In the genomic region with DNA sequence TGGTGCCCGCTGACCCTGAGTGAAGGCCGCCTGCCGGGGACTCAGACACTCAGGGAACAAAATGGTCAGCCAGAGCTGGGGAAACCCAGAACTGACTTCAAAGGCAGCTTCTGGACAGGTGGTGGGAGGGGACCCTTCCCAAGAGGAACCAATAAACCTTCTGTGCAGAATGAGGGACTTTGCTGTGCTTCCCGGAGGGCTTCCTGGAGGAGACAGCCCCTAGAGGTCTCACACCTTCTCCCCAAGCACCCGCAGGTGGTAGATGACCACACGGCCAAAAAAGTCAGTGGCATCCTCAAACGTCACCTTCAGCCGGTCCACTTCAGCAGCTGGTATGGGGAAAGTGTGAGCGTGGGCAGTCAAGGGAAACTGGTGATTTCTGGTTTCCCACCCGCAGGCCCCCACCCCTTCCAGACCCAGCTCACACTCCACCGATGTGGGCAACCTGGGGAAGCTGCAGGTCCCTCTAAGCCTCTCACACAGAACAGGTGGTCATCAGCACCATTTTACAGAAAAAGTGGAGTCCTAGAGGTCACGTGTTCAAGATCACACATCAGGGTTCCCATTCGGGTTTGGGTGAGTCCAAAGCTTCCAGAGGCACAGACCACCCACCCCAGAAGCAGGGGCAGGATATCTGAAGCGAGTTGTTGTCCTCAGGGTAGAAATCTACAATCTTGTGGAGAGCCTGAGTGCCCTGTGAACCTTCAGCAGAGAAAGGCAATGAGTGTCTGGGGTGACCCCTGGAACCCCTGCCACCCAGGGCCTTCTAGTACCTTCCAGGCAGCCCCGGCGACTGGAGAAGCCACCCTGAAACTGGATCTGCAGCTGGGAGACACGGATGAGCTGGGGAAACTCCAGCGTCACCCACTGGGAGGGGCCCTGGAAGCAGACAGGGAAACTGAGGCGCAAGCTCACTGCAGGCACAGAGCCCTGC, we compare ENCODE assay signal across 9 cellular contexts. TPM values are rescaled to one million over a fixed set of nuclear protein-coding genes. Genes with fewer than 3 reads are reported as not detected.
DNase-seq lines count a peak whose midpoint lies in the region; FAIRE-seq and TF ChIP-seq lines count a peak whose summit lies in the region.
"Had no signal": no experiment of that assay in that cellular context is flagged by ENCODE, and none has a peak within 500 bp of the region (broad histone marks: within the 10 kb centered on the region; RNA-seq: fewer than 3 reads in every experiment).

No MANE protein-coding gene starts in this region.

- no peaks in the 10 kb centered on the region for H3K27me3 Mint-ChIP-seq in activated naive CD4-positive, alpha-beta T cell treated with anti-CD3 and anti-CD28 coated beads for 36 hours (ENCODE audit: low read depth)
- H3K27me3 Mint-ChIP-seq in type B pancreatic cell = peaks cover 16% of the 10 kb centered on the region

- 69 to 77% methylated on average over 19 of the region's 19 CpGs for WGBS in lower leg skin, 2 donors

- H3K36me3 Mint-ChIP-seq in activated naive CD4-positive, alpha-beta T cell treated with anti-CD3 and anti-CD28 coated beads for 36 hours (ENCODE audit: low read depth) = peaks cover 17% of the 10 kb centered on the region
- peaks cover 8% of the 10 kb centered on the region for H3K36me3 Mint-ChIP-seq in type B pancreatic cell

- peak overlapping the region; percentile 89 for H3K27ac Mint-ChIP-seq in activated naive CD4-positive, alpha-beta T cell treated with anti-CD3 and anti-CD28 coated beads for 36 hours
- peak overlapping the region; percentile 92 for H3K27ac Mint-ChIP-seq in type B pancreatic cell

- no peak for FAIRE-seq in D721Med (lab: Jason Lieb, UNC)

- intact Hi-C loops in activated naive CD4-positive, alpha-beta T cell treated with anti-CD3 and anti-CD28 coated beads for 36 hours (cut with micrococcal nuclease) = loop anchor here (2.0 kb wide), 1 partner anchor 205 kb away; no protein-coding TSS in a partner anchor
- intact Hi-C loops in lower leg skin (cut with DNase I; ENCODE audit: low total_unique reads) = no loop called here

- H3K36me3 ChIP-seq in adipocyte (ENCODE audit: control insufficient read depth, insufficient read depth, low read length, severe bottlenecking) = peaks cover 31% of the 10 kb centered on the region

- H3K4me3 Mint-ChIP-seq in activated naive CD4-positive, alpha-beta T cell treated with anti-CD3 and anti-CD28 coated beads for 36 hours = peak overlapping the region; percentile 90
- peak overlapping the region; percentile 93 for H3K4me3 Mint-ChIP-seq in type B pancreatic cell

- H3K9me3 ChIP-seq in adipocyte (ENCODE audit: control insufficient read depth, low read length) = no peaks in the 10 kb centered on the region

- peaks cover 7% of the 10 kb centered on the region for H3K4me1 ChIP-seq in adipocyte (ENCODE audit: control insufficient read depth, insufficient read depth, low read length)

- H3K27me3 ChIP-seq in adipocyte (replicated peaks; ENCODE audit: control insufficient read depth, insufficient read depth, low read length) = peaks cover 15% of the 10 kb centered on the region

- H3K9me3 Mint-ChIP-seq in activated naive CD4-positive, alpha-beta T cell treated with anti-CD3 and anti-CD28 coated beads for 36 hours = no peaks in the 10 kb centered on the region
- no peaks in the 10 kb centered on the region for H3K9me3 Mint-ChIP-seq in type B pancreatic cell

- DNase-seq in activated naive CD4-positive, alpha-beta T cell treated with anti-CD3 and anti-CD28 coated beads for 36 hours = no peak
- DNase-seq in activated naive CD4-positive, alpha-beta T cell treated with Interleukin-2 at 50 U/mL for 16 hours = no peak
- DNase-seq in adipocyte (ENCODE audit: low read depth) (no peak), lower leg skin (ENCODE audit: low spot score in 2 of 2) (no peak), type B pancreatic cell (ENCODE audit: extremely low spot score, unreplicated experiment) (no peak), AG08395 (ENCODE audit: low spot score) (no peak), LoVo (ENCODE audit: low spot score) (no peak), D721Med (ENCODE audit: insufficient read length, low spot score) (no peak)
- DNase-seq: left cardiac atrium had no signal

- no peak for TF ChIP-seq POLR2A in lower leg skin (IDR thresholded peaks at IDR 0.05)

- TF ChIP-seq CTCF in lower leg skin (IDR thresholded peaks at IDR 0.05) (no peak), type B pancreatic cell (conservative IDR thresholded peaks at IDR 0.05) (no peak), D721Med (IDR thresholded peaks at IDR 0.05; ENCODE audit: insufficient read depth, missing control alignments) (no peak)

- H3K4me3 ChIP-seq in adipocyte (ENCODE audit: low read length) = peak overlapping the region; percentile 90
- H3K4me3 ChIP-seq in lower leg skin (ENCODE audit: low read depth, poor library complexity, severe bottlenecking) = peak overlapping the region; percentile 61

- CTCF ChIA-PET in activated naive CD4-positive, alpha-beta T cell treated with anti-CD3 and anti-CD28 coated beads for 36 hours (lab: Charles Lee) = interaction anchor here (1.3 to 3.3 kb wide), 4 partner anchors 9 to 55 kb away, joined by 3 to 10 read pairs (median 6); a partner anchor contains a TSS

- peaks cover 23% of the 10 kb centered on the region for H3K4me1 Mint-ChIP-seq in activated naive CD4-positive, alpha-beta T cell treated with anti-CD3 and anti-CD28 coated beads for 36 hours (ENCODE audit: low read depth)
- H3K4me1 Mint-ChIP-seq in type B pancreatic cell (ENCODE audit: unreplicated experiment) = peaks cover 8% of the 10 kb centered on the region

- peak overlapping the region; percentile 91 for H3K9ac ChIP-seq in adipocyte (ENCODE audit: low read length)

RNA-seq across cellular contexts. Expression of a gene that starts 1.2 kb away (rescaled TPM):
- total RNA-seq in activated naive CD4-positive, alpha-beta T cell treated with anti-CD3 and anti-CD28 coated beads for 36 hours = 10 to 100 TPM; 32.4 to 34.2 TPM
- 10 to 100 TPM; 13.7 to 24.2 (median 22.5) TPM for total RNA-seq in lower leg skin
- total RNA-seq in type B pancreatic cell (ENCODE audit: low replicate concordance) = 15.2 and 22.9 TPM in 2 replicates

RNA-seq across cellular contexts. Expression of a gene that starts 9.8 kb away (rescaled TPM):
- not detected for total RNA-seq in activated naive CD4-positive, alpha-beta T cell treated with anti-CD3 and anti-CD28 coated beads for 36 hours
- not detected for total RNA-seq in lower leg skin
- 0.07 and 0.80 TPM in 2 replicates for total RNA-seq in type B pancreatic cell (ENCODE audit: low replicate concordance)
- total RNA-seq: left cardiac atrium had no signal

RNA-seq across cellular contexts. Expression of a gene that starts 9.9 kb away (rescaled TPM):
- total RNA-seq in activated naive CD4-positive, alpha-beta T cell treated with anti-CD3 and anti-CD28 coated beads for 36 hours = 10 to 100 TPM; 48.4 to 49.3 TPM
- 10 to 100 TPM; 40.1 to 59.0 (median 48.8) TPM for total RNA-seq in lower leg skin
- 79.7 and 103 TPM in 2 replicates for total RNA-seq in type B pancreatic cell (ENCODE audit: low replicate concordance)

RNA-seq across cellular contexts. Expression of a gene that starts 10.0 kb away (rescaled TPM):
- 10 to 100 TPM; 14.0 to 16.1 TPM for total RNA-seq in activated naive CD4-positive, alpha-beta T cell treated with anti-CD3 and anti-CD28 coated beads for 36 hours
- total RNA-seq in lower leg skin (10 to 100 TPM in 2 of 4 donors, 1 to 10 TPM in 2; 4.4 to 15.2 (median 10.9) TPM), type B pancreatic cell (ENCODE audit: low replicate concordance) (28.8 and 29.1 TPM in 2 replicates)

RNA-seq across cellular contexts. Expression of a gene that starts 31.9 kb away (rescaled TPM):
- total RNA-seq in activated naive CD4-positive, alpha-beta T cell treated with anti-CD3 and anti-CD28 coated beads for 36 hours = 1 to 10 TPM; 3.1 to 4.6 TPM
- total RNA-seq in lower leg skin = 1 to 10 TPM in 1 of 4 donors, under 1 TPM in 2, not detected in 1; 0.49 to 2.2 (median 0.84) TPM
- total RNA-seq in type B pancreatic cell (ENCODE audit: low replicate concordance) = 1.5 and 1.6 TPM in 2 replicates
